ENCODE assay signal across 11 cellular contexts in the genomic region with DNA sequence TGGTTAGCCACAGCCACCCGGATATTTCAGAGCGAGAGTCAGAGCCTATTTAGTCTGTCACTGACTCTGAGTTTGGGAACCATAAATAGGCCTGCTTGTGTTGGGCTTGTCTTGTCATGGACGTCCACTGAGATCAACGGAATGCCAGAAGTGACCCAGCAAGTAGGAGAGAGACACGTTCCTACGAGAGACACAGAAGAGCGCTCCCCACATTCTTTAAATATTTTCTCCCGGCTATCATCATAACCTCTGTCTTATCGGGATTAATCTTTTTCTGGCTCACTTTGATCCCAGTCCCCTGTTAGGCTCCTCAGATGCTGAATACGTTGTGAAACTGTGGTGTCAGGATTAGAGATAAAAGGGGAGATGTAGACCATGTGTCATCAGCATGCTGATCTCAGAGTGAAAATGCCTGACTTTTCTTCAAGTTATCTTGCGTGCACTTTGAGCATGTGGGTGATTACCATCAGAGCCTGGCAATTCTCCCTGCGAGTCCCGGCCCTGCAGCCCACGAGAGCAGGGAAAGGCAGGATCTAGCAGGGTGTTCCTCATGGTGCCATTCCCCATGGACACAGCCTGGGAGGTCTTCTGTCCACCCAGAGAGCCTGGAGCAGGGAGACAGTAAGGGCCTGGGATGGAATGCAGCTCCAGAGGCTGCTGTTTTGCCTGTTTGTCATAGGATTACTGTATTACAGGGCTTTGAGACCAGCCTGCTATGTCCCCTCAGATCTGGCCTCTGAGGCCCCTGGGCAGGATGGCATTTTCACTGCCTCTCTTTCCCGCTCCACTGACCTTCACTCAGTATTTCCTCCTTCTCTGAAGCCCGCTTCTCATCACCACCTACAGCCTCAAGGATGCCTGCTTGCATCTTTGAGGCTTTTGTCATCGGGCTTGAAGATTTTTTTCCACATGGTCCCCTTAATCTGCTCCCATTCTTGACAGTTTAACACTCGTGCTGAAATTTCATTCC. TPM values are rescaled to one million over a fixed set of nuclear protein-coding genes. Genes with fewer than 3 reads are reported as not detected.
DNase-seq lines count a peak whose midpoint lies in the region; ATAC-seq and TF ChIP-seq lines count a peak whose summit lies in the region.
"Had no signal": no experiment of that assay in that cellular context is flagged by ENCODE, and none has a peak within 500 bp of the region (broad histone marks: within the 10 kb centered on the region; RNA-seq: fewer than 3 reads in every experiment).

No MANE protein-coding gene starts in this region.

- H3K9me3 Mint-ChIP-seq in Caco-2 (ENCODE audit: unreplicated experiment), result peaks cover 10% of the 10 kb centered on the region
- peaks cover 20% of the 10 kb centered on the region for H3K9me3 Mint-ChIP-seq in natural killer cell treated with Interleukin-12 subunit alpha and Interleukin-12 subunit beta and Interleukin-15 and Interleukin-18, amount 100 ng/mL, for 72 hours
- H3K9me3 Mint-ChIP-seq: T-helper 2 cell treated with Interferon-gamma antibody and Interleukin-4, amounts not matched to agents 5 μg/mL and 100 μg/mL, for 36 hours had no signal

- POLR2A ChIA-PET in Caco-2 (lab: Charles Lee), result no interaction called here

- H3K27me3 Mint-ChIP-seq in Caco-2 (ENCODE audit: insufficient read depth, unreplicated experiment), result no peaks in the 10 kb centered on the region
- no peaks in the 10 kb centered on the region for H3K27me3 Mint-ChIP-seq in natural killer cell treated with Interleukin-12 subunit alpha and Interleukin-12 subunit beta and Interleukin-15 and Interleukin-18, amount 100 ng/mL, for 72 hours

- CTCF ChIA-PET in Caco-2 (lab: Charles Lee), result no interaction called here

- H3K4me1 ChIP-seq in Caco-2, result peaks cover 57% of the 10 kb centered on the region

- TF ChIP-seq CTCF in Caco-2 (IDR thresholded peaks at IDR 0.05; ENCODE audit: insufficient read depth in 1 of 2, low read depth in 1 of 2, low read length in 1 of 2, severe bottlenecking in 1 of 2, unreplicated experiment in 1 of 2) (no peak), epithelial cell of esophagus (IDR thresholded peaks at IDR 0.05; ENCODE audit: insufficient read depth, low read depth, low read length, missing control alignments) (no peak), omental fat pad (IDR thresholded peaks at IDR 0.05) (no peak)

- H3K27ac Mint-ChIP-seq in Caco-2 (ENCODE audit: unreplicated experiment), result peak overlapping the region; percentile 96
- no peak overlapping the region for H3K27ac Mint-ChIP-seq in natural killer cell treated with Interleukin-12 subunit alpha and Interleukin-12 subunit beta and Interleukin-15 and Interleukin-18, amount 100 ng/mL, for 72 hours
- H3K27ac Mint-ChIP-seq: CD14-positive monocyte; naive B cell; T-helper 2 cell treated with Interferon-gamma antibody and Interleukin-4, amounts not matched to agents 5 μg/mL and 100 μg/mL, for 36 hours had no signal

- H3K27me3 ChIP-seq in Caco-2 (replicated peaks; ENCODE audit: control insufficient read depth, insufficient read depth, low read length), result no peaks in the 10 kb centered on the region

- peak overlapping the region; percentile 21 for H3K4me3 ChIP-seq in Caco-2 (ENCODE audit: low read depth, low read length)
- no peak overlapping the region for H3K4me3 ChIP-seq in epithelial cell of esophagus (ENCODE audit: low read length)

- H3K36me3 Mint-ChIP-seq in Caco-2 (ENCODE audit: insufficient read depth, unreplicated experiment), result peaks cover 42% of the 10 kb centered on the region
- H3K36me3 Mint-ChIP-seq in natural killer cell treated with Interleukin-12 subunit alpha and Interleukin-12 subunit beta and Interleukin-15 and Interleukin-18, amount 100 ng/mL, for 72 hours, result peaks cover 4% of the 10 kb centered on the region
- H3K36me3 Mint-ChIP-seq: CD14-positive monocyte, naive B cell had no signal

- peaks cover 45% of the 10 kb centered on the region for H3K4me1 Mint-ChIP-seq in Caco-2 (ENCODE audit: low read depth, unreplicated experiment)
- H3K4me1 Mint-ChIP-seq in natural killer cell treated with Interleukin-12 subunit alpha and Interleukin-12 subunit beta and Interleukin-15 and Interleukin-18, amount 100 ng/mL, for 72 hours (ENCODE audit: low read depth in 2 of 2), result no peaks in the 10 kb centered on the region
- H3K4me1 Mint-ChIP-seq: CD14-positive monocyte, naive B cell had no signal

- peak overlapping the region; percentile 45 for H3K4me3 Mint-ChIP-seq in Caco-2 (ENCODE audit: unreplicated experiment)
- no peak overlapping the region for H3K4me3 Mint-ChIP-seq in natural killer cell treated with Interleukin-12 subunit alpha and Interleukin-12 subunit beta and Interleukin-15 and Interleukin-18, amount 100 ng/mL, for 72 hours
- H3K4me3 Mint-ChIP-seq: CD14-positive monocyte; naive B cell; T-helper 2 cell treated with Interferon-gamma antibody and Interleukin-4, amounts not matched to agents 5 μg/mL and 100 μg/mL, for 36 hours had no signal

- intact Hi-C loops in Caco-2 (cut with micrococcal nuclease; ENCODE audit: unreplicated experiment), result loop anchor here (1.0 to 5.0 kb wide), 6 partner anchors 32 to 861 kb away; no protein-coding TSS in a partner anchor

- no peaks in the 10 kb centered on the region for H3K36me3 ChIP-seq in Caco-2 (ENCODE audit: control insufficient read depth, insufficient read depth, low read length)

- peak; percentile 78 for ATAC-seq in omental fat pad (ENCODE audit: low FRiP score)
- ATAC-seq in natural killer cell treated with Interleukin-12 subunit alpha and Interleukin-12 subunit beta and Interleukin-15 and Interleukin-18, amount 100 ng/mL, for 72 hours, result no peak
- no peak for ATAC-seq in HG02759 (IDR thresholded peaks at IDR 0.05; ENCODE audit: unreplicated experiment)

- DNase-seq in Caco-2 (peak; percentile 83 to 90), NCI-H460 (ENCODE audit: extremely low read depth, low read depth) (peak; percentile 54), epithelial cell of esophagus (ENCODE audit: low read depth) (peak; percentile 67), omental fat pad (ENCODE audit: low spot score) (no peak), NCI-H2196 (lab: John Stamatoyannopoulos, UW; ENCODE audit: unreplicated experiment) (no peak)
- no peak for DNase-seq in natural killer cell treated with Interleukin-12 subunit alpha and Interleukin-12 subunit beta and Interleukin-15 and Interleukin-18, amount 100 ng/mL, for 72 hours (ENCODE audit: low spot score)
- no peak for DNase-seq in stimulated activated CD4-positive, alpha-beta T cell treated with anti-CD3 and anti-CD28 coated beads, Interleukin-12 subunit alpha, Interleukin-12 subunit beta, amount 100 ng/mL, for 4 hours
- DNase-seq: naive B cell had no signal

- no peaks in the 10 kb centered on the region for H3K9me3 ChIP-seq in Caco-2

- TSS peak; percentile 21 for BruUV-seq in Caco-2 (replicated peaks; lab: Mats Ljungman, UMichigan)

RNA-seq across cellular contexts. Expression of gene TENM3, which starts 2.8 kb away (rescaled TPM):
- total RNA-seq in Caco-2 (2022) (94.7 and 101 TPM in 2 replicates), omental fat pad (10 to 100 TPM; 19.7 to 47.2 (median 33.0) TPM)
- total RNA-seq in NCI-H460 (2014; rRNA removed; shearing (Covaris generic)), result 13.5 and 13.8 TPM in 2 replicates
- polyA plus RNA-seq in NCI-H460 (2014; cell fraction: nucleus; rRNA removed), result 2.4 and 10.0 TPM in 2 replicates
- not detected for total RNA-seq in natural killer cell treated with Interleukin-12 subunit alpha and Interleukin-12 subunit beta and Interleukin-15 and Interleukin-18, amount 100 ng/mL, for 72 hours
- polyA plus RNA-seq: CD14-positive monocyte had no signal

Comparison
In these comparisons a context has a peak if more than half of its experiments do, and no peak if none do; other contexts are left out.
1. DNase-seq: peak in Caco-2 (2 of 2), NCI-H460 (single experiment) and epithelial cell of esophagus (single experiment); none in omental fat pad (single experiment), natural killer cell treated with Interleukin-12 subunit alpha and Interleukin-12 subunit beta and Interleukin-15 and Interleukin-18, amount 100 ng/mL, for 72 hours (single experiment), stimulated activated CD4-positive, alpha-beta T cell treated with anti-CD3 and anti-CD28 coated beads, Interleukin-12 subunit alpha, Interleukin-12 subunit beta, amount 100 ng/mL, for 4 hours (single experiment) and NCI-H2196 (single experiment).
2. RNA of gene TENM3, which starts 2.8 kb away (total RNA-seq): 94.7 to 101 TPM in Caco-2, 19.7 to 47.2 TPM in omental fat pad and 13.5 to 13.8 TPM in NCI-H460; not detected in natural killer cell treated with Interleukin-12 subunit alpha and Interleukin-12 subunit beta and Interleukin-15 and Interleukin-18, amount 100 ng/mL, for 72 hours; every median in the first group is over 10 times any median in the second.